1 cellular context compared by ENCODE assay signal in the genomic region with DNA sequence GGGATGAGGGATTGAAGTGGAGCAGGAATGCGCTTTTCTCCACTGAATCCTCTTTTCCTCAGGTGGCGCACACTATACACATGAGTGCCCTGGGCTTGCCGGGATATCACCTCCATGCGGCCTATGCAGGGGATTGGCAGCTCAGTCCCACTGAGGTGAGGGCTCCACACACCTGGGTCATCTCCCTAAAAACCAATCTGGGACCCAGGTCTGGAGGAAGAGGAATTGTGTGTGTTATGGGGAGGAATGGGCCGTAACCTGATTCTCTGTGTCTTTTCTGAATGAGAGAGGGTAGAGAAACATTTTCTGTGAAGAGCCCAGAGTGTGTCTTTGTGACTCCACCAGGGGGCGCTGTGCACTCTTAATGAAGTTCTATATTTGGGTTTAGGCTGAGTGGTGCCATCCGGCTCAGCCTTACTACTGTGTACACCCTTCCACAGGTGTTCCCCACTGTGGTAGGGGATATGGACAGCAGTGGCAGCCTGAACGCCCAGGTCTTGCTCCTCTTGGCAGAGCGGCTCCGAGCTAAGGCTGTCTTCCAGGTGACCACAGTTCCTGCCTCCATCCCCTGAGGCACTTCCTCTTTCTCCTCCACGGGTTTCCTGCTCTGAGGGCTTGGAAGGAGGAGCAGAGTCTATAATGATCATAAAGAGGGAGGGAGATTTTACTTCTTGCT.
TF ChIP-seq lines count a peak whose summit lies in the region.

No MANE protein-coding gene starts in this region.

TF ChIP-seq in K562, 482 proteins besides CTCF, POLR2A, EP300 and RAD21 (continued from another document):
- TF ChIP-seq, protein P1, sequence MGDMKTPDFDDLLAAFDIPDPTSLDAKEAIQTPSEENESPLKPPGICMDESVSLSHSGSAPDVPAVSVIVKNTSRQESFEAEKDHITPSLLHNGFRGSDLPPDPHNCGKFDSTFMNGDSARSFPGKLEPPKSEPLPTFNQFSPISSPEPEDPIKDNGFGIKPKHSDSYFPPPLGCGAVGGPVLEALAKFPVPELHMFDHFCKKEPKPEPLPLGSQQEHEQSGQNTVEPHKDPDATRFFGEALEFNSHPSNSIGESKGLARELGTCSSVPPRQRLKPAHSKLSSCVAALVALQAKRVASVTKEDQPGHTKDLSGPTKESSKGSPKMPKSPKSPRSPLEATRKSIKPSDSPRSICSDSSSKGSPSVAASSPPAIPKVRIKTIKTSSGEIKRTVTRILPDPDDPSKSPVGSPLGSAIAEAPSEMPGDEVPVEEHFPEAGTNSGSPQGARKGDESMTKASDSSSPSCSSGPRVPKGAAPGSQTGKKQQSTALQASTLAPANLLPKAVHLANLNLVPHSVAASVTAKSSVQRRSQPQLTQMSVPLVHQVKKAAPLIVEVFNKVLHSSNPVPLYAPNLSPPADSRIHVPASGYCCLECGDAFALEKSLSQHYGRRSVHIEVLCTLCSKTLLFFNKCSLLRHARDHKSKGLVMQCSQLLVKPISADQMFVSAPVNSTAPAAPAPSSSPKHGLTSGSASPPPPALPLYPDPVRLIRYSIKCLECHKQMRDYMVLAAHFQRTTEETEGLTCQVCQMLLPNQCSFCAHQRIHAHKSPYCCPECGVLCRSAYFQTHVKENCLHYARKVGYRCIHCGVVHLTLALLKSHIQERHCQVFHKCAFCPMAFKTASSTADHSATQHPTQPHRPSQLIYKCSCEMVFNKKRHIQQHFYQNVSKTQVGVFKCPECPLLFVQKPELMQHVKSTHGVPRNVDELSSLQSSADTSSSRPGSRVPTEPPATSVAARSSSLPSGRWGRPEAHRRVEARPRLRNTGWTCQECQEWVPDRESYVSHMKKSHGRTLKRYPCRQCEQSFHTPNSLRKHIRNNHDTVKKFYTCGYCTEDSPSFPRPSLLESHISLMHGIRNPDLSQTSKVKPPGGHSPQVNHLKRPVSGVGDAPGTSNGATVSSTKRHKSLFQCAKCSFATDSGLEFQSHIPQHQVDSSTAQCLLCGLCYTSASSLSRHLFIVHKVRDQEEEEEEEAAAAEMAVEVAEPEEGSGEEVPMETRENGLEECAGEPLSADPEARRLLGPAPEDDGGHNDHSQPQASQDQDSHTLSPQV (IDR thresholded peaks at IDR 0.05): peak; percentile 37; the same call in 1 of the 2 replicates
- TF ChIP-seq NEUROD1 (IDR thresholded peaks at IDR 0.05; ENCODE audit: borderline replicate concordance, low read depth, low read length, partially characterized antibody) (peak; percentile 22), RB1 (IDR thresholded peaks at IDR 0.05; ENCODE audit: low read depth) (no peak), CXXC5 (CRISPR knock-in tag; IDR thresholded peaks at IDR 0.05) (peak; percentile 37; the same call in 1 of the 2 replicates), SPI1 (IDR thresholded peaks at IDR 0.05; ENCODE audit: borderline replicate concordance, low read depth, low read length) (peak; percentile 100), ZC3H4 (CRISPR knock-in tag; IDR thresholded peaks at IDR 0.05; ENCODE audit: borderline replicate concordance) (no peak), SMARCE1 (IDR thresholded peaks at IDR 0.05) (peak; percentile 68), ATF7 (IDR thresholded peaks at IDR 0.05) (0 out of 2 replicates have a peak, but pooled peaks have one; percentile 55), ESRRA (IDR thresholded peaks at IDR 0.05; ENCODE audit: borderline replicate concordance, low read depth) (peak; percentile 38; the same call in 1 of the 2 replicates), KLF6 (CRISPR knock-in tag; IDR thresholded peaks at IDR 0.05; ENCODE audit: borderline replicate concordance) (no peak), XRCC5 (IDR thresholded peaks at IDR 0.05; ENCODE audit: low read depth, low read length) (0 out of 2 replicates have a peak, but pooled peaks have one; percentile 41), SMARCA4 (IDR thresholded peaks at IDR 0.05) (peak; percentile 63), ASH1L (IDR thresholded peaks at IDR 0.05; ENCODE audit: borderline replicate concordance, low read depth, partially characterized antibody) (no peak), MAZ (CRISPR knock-in tag; conservative IDR thresholded peaks at IDR 0.05 in 1 of 2, IDR thresholded peaks at IDR 0.05 in 1 of 2) (peak; percentile 21 to 58; a peak in 2 of 4 replicates), SIN3B (IDR thresholded peaks at IDR 0.05; ENCODE audit: low read depth) (0 out of 2 replicates have a peak, but pooled peaks have one; percentile 14), L3MBTL2 (IDR thresholded peaks at IDR 0.05) (peak; percentile 41; the same call in 1 of the 2 replicates), C11orf30 (IDR thresholded peaks at IDR 0.05; ENCODE audit: low read depth) (peak; percentile 5; the same call in 1 of the 2 replicates), ZNF253 (CRISPR knock-in tag; conservative IDR thresholded peaks at IDR 0.05) (no peak), BHLHE40 (IDR thresholded peaks at IDR 0.05; ENCODE audit: low read length) (no peak), LCOR (CRISPR knock-in tag; IDR thresholded peaks at IDR 0.05) (peak; percentile 79), ELF1 (tag; IDR thresholded peaks at IDR 0.05) (peak; percentile 48; the same call in 1 of the 2 replicates), SMAD3 (CRISPR knock-in tag; conservative IDR thresholded peaks at IDR 0.05) (no peak), MYC (IDR thresholded peaks at IDR 0.05; ENCODE audit: low read depth, low read length) (0 out of 2 replicates have a peak, but pooled peaks have one; percentile 17), MYC (CRISPR knock-in tag; IDR thresholded peaks at IDR 0.05; ENCODE audit: borderline replicate concordance, low read depth) (no peak), BRD9 (IDR thresholded peaks at IDR 0.05; ENCODE audit: low read depth, partially characterized antibody) (peak; percentile 67), ZNF263 (CRISPR knock-in tag; IDR thresholded peaks at IDR 0.05; ENCODE audit: borderline replicate concordance) (peak; percentile 64; the same call in 1 of the 2 replicates), CBX3 (IDR thresholded peaks at IDR 0.05; ENCODE audit: borderline replicate concordance in 1 of 2, low read length in 2 of 2) (peak in 1 of 2 experiments; percentile 55; a peak in 1 of 3 replicates)
- TF ChIP-seq, protein P2, sequence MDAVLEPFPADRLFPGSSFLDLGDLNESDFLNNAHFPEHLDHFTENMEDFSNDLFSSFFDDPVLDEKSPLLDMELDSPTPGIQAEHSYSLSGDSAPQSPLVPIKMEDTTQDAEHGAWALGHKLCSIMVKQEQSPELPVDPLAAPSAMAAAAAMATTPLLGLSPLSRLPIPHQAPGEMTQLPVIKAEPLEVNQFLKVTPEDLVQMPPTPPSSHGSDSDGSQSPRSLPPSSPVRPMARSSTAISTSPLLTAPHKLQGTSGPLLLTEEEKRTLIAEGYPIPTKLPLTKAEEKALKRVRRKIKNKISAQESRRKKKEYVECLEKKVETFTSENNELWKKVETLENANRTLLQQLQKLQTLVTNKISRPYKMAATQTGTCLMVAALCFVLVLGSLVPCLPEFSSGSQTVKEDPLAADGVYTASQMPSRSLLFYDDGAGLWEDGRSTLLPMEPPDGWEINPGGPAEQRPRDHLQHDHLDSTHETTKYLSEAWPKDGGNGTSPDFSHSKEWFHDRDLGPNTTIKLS (IDR thresholded peaks at IDR 0.05; ENCODE audit: borderline replicate concordance, low read depth): peak; percentile 44; the same call in 1 of the 2 replicates
- TF ChIP-seq, protein P3, sequence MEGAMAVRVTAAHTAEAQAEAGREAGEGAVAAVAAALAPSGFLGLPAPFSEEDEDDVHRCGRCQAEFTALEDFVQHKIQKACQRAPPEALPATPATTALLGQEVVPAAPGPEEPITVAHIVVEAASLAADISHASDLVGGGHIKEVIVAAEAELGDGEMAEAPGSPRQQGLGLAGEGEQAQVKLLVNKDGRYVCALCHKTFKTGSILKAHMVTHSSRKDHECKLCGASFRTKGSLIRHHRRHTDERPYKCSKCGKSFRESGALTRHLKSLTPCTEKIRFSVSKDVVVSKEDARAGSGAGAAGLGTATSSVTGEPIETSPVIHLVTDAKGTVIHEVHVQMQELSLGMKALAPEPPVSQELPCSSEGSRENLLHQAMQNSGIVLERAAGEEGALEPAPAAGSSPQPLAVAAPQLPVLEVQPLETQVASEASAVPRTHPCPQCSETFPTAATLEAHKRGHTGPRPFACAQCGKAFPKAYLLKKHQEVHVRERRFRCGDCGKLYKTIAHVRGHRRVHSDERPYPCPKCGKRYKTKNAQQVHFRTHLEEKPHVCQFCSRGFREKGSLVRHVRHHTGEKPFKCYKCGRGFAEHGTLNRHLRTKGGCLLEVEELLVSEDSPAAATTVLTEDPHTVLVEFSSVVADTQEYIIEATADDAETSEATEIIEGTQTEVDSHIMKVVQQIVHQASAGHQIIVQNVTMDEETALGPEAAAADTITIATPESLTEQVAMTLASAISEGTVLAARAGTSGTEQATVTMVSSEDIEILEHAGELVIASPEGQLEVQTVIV (CRISPR knock-in tag; IDR thresholded peaks at IDR 0.05; ENCODE audit: borderline replicate concordance): no peak
- TF ChIP-seq, protein P4, sequence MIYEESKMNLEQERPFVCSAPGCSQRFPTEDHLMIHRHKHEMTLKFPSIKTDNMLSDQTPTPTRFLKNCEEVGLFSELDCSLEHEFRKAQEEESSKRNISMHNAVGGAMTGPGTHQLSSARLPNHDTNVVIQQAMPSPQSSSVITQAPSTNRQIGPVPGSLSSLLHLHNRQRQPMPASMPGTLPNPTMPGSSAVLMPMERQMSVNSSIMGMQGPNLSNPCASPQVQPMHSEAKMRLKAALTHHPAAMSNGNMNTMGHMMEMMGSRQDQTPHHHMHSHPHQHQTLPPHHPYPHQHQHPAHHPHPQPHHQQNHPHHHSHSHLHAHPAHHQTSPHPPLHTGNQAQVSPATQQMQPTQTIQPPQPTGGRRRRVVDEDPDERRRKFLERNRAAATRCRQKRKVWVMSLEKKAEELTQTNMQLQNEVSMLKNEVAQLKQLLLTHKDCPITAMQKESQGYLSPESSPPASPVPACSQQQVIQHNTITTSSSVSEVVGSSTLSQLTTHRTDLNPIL (CRISPR knock-in tag; IDR thresholded peaks at IDR 0.05): no peak
- TF ChIP-seq, protein P5, sequence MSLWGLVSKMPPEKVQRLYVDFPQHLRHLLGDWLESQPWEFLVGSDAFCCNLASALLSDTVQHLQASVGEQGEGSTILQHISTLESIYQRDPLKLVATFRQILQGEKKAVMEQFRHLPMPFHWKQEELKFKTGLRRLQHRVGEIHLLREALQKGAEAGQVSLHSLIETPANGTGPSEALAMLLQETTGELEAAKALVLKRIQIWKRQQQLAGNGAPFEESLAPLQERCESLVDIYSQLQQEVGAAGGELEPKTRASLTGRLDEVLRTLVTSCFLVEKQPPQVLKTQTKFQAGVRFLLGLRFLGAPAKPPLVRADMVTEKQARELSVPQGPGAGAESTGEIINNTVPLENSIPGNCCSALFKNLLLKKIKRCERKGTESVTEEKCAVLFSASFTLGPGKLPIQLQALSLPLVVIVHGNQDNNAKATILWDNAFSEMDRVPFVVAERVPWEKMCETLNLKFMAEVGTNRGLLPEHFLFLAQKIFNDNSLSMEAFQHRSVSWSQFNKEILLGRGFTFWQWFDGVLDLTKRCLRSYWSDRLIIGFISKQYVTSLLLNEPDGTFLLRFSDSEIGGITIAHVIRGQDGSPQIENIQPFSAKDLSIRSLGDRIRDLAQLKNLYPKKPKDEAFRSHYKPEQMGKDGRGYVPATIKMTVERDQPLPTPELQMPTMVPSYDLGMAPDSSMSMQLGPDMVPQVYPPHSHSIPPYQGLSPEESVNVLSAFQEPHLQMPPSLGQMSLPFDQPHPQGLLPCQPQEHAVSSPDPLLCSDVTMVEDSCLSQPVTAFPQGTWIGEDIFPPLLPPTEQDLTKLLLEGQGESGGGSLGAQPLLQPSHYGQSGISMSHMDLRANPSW (CRISPR knock-in tag; IDR thresholded peaks at IDR 0.05): 0 out of 2 replicates have a peak, but pooled peaks have one; percentile 64
- TF ChIP-seq, protein P6, sequence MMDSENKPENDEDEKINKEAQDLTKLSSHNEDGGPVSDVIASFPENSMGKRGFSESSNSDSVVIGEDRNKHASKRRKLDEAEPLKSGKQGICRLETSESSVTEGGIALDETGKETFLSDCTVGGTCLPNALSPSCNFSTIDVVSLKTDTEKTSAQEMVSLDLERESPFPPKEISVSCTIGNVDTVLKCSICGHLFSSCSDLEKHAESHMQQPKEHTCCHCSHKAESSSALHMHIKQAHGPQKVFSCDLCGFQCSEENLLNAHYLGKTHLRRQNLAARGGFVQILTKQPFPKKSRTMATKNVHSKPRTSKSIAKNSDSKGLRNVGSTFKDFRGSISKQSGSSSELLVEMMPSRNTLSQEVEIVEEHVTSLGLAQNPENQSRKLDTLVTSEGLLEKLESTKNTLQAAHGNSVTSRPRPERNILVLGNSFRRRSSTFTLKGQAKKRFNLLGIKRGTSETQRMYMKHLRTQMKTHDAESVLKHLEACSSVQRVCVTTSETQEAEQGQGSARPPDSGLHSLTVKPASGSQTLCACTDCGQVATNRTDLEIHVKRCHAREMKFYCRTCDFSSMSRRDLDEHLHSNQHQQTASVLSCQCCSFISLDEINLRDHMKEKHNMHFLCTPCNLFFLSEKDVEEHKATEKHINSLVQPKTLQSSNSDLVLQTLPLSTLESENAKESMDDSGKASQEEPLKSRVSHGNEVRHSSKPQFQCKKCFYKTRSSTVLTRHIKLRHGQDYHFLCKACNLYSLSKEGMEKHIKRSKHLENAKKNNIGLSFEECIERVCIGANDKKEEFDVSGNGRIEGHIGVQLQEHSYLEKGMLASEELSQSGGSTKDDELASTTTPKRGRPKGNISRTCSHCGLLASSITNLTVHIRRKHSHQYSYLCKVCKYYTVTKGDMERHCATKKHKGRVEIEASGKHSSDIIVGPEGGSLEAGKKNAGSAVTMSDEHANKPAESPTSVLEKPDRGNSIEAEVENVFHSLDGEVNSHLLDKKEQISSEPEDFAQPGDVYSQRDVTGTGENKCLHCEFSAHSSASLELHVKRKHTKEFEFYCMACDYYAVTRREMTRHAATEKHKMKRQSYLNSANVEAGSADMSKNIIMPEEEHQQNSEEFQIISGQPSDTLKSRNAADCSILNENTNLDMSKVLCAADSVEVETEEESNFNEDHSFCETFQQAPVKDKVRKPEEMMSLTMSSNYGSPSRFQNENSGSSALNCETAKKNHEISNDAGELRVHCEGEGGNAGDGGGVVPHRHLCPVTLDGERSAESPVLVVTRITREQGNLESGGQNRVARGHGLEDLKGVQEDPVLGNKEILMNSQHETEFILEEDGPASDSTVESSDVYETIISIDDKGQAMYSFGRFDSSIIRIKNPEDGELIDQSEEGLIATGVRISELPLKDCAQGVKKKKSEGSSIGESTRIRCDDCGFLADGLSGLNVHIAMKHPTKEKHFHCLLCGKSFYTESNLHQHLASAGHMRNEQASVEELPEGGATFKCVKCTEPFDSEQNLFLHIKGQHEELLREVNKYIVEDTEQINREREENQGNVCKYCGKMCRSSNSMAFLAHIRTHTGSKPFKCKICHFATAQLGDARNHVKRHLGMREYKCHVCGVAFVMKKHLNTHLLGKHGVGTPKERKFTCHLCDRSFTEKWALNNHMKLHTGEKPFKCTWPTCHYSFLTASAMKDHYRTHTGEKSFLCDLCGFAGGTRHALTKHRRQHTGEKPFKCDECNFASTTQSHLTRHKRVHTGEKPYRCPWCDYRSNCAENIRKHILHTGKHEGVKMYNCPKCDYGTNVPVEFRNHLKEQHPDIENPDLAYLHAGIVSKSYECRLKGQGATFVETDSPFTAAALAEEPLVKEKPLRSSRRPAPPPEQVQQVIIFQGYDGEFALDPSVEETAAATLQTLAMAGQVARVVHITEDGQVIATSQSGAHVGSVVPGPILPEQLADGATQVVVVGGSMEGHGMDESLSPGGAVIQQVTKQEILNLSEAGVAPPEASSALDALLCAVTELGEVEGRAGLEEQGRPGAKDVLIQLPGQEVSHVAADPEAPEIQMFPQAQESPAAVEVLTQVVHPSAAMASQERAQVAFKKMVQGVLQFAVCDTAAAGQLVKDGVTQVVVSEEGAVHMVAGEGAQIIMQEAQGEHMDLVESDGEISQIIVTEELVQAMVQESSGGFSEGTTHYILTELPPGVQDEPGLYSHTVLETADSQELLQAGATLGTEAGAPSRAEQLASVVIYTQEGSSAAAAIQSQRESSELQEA (IDR thresholded peaks at IDR 0.05; ENCODE audit: low read depth): no peak
TF ChIP-seq in K562: peak in this region for 56.
